ENCODE assay signal across 1 cellular context in genomic region chr9:9751996-9752395, GRCh38.
TF ChIP-seq lines count a peak whose summit lies in the region.

No MANE protein-coding gene starts in this region.

TF ChIP-seq in HepG2, 621 proteins besides CTCF, POLR2A, EP300 and RAD21 (continued from another document):
- TF ChIP-seq PBX3 (CRISPR knock-in tag; IDR thresholded peaks at IDR 0.05; ENCODE audit: borderline replicate concordance) (no peak), ZIK1 (CRISPR knock-in tag; IDR thresholded peaks at IDR 0.05; ENCODE audit: borderline replicate concordance, low read depth) (no peak), ZBTB25 (CRISPR knock-in tag; IDR thresholded peaks at IDR 0.05) (no peak), MYPOP (CRISPR knock-in tag; IDR thresholded peaks at IDR 0.05) (no peak), SRF (IDR thresholded peaks at IDR 0.05; ENCODE audit: low read depth, low read length) (no peak), ZNF335 (CRISPR knock-in tag; IDR thresholded peaks at IDR 0.05) (no peak), NFATC3 (CRISPR knock-in tag; IDR thresholded peaks at IDR 0.05) (no peak), RORA (CRISPR knock-in tag; IDR thresholded peaks at IDR 0.05) (no peak), YEATS4 (CRISPR knock-in tag; IDR thresholded peaks at IDR 0.05; ENCODE audit: borderline replicate concordance) (no peak), RFX5 (IDR thresholded peaks at IDR 0.05; ENCODE audit: low read depth, low read length) (no peak), MED13 (CRISPR knock-in tag; IDR thresholded peaks at IDR 0.05) (no peak), ZNF792 (CRISPR knock-in tag; IDR thresholded peaks at IDR 0.05) (no peak), ZBTB1 (CRISPR knock-in tag; IDR thresholded peaks at IDR 0.05; ENCODE audit: borderline replicate concordance) (no peak), ZNF136 (CRISPR knock-in tag; IDR thresholded peaks at IDR 0.05; ENCODE audit: low read depth) (no peak), ZNF597 (CRISPR knock-in tag; IDR thresholded peaks at IDR 0.05) (no peak), HNRNPL (IDR thresholded peaks at IDR 0.05; ENCODE audit: low read depth, low read length) (no peak), ZSCAN21 (CRISPR knock-in tag; IDR thresholded peaks at IDR 0.05; ENCODE audit: borderline replicate concordance) (no peak)
